8 cellular contexts compared by ENCODE assay signal in genomic region chr2:73113634-73113958, GRCh38. TPM values are rescaled to one million over a fixed set of nuclear protein-coding genes. Genes with fewer than 3 reads are reported as not detected.
DNase-seq lines count a peak whose midpoint lies in the region; ATAC-seq, FAIRE-seq and TF ChIP-seq lines count a peak whose summit lies in the region.

No MANE protein-coding gene starts in this region.

- no peaks in the 10 kb centered on the region for H3K79me2 ChIP-seq in SU-DHL-6 (ENCODE audit: insufficient read depth, low read length)

- ATAC-seq in GM18517 (IDR thresholded peaks at IDR 0.05; ENCODE audit: unreplicated experiment) (peak; percentile 17), foreskin keratinocyte (no peak), GM21381 (IDR thresholded peaks at IDR 0.05; ENCODE audit: unreplicated experiment) (no peak), HG02885 (IDR thresholded peaks at IDR 0.05; ENCODE audit: poor library complexity, unreplicated experiment) (no peak)

- H3K9me3 ChIP-seq in SU-DHL-6 (ENCODE audit: insufficient read depth, low read length): no peaks in the 10 kb centered on the region

- TF ChIP-seq CTCF in SU-DHL-6 (IDR thresholded peaks at IDR 0.05; ENCODE audit: insufficient read depth, low read length, poor library complexity, severe bottlenecking): no peak
- peak; percentile 42 for TF ChIP-seq CTCF in foreskin keratinocyte (conservative IDR thresholded peaks at IDR 0.05)
- no peak for TF ChIP-seq CTCF in retinal pigment epithelial cell (conservative IDR thresholded peaks at IDR 0.05; ENCODE audit: low read depth, low read length)

- H4K20me1 ChIP-seq in SU-DHL-6 (ENCODE audit: low read depth, low read length): no peaks in the 10 kb centered on the region

- DNase-seq in foreskin keratinocyte: no peak
- DNase-seq in retinal pigment epithelial cell (ENCODE audit: low read depth): no peak
- no peak for DNase-seq in HTR-8/SVneo (ENCODE audit: insufficient read length, low spot score)
- DNase-seq in NCI-H1417 (lab: John Stamatoyannopoulos, UW): no peak

- no peak for FAIRE-seq in HTR-8/SVneo (lab: Jason Lieb, UNC)

- H3K9ac ChIP-seq in SU-DHL-6 (ENCODE audit: low read length): peak overlapping the region; percentile 34; the same call in 1 of the 2 replicates

- H3K4me3 ChIP-seq in SU-DHL-6 (ENCODE audit: insufficient read depth, low read length, poor library complexity, severe bottlenecking) (no peak overlapping the region), retinal pigment epithelial cell (ENCODE audit: low read length) (peak overlapping the region; percentile 70)

- H3K27ac ChIP-seq in SU-DHL-6 (ENCODE audit: low read depth, low read length) (no peak overlapping the region), foreskin keratinocyte (peak overlapping the region; percentile 87)

- H3K27me3 ChIP-seq in SU-DHL-6 (ENCODE audit: low read length) (no peaks in the 10 kb centered on the region), foreskin keratinocyte (no peaks in the 10 kb centered on the region)

- H2AFZ ChIP-seq in SU-DHL-6 (ENCODE audit: low read depth, low read length, severe bottlenecking): peak overlapping the region; percentile 9

- H3K4me1 ChIP-seq in foreskin keratinocyte: peaks cover 6% of the 10 kb centered on the region

- peak overlapping the region; percentile 49 for H3K4me2 ChIP-seq in SU-DHL-6 (ENCODE audit: low read depth, low read length, poor library complexity, severe bottlenecking)

- no peaks in the 10 kb centered on the region for H3F3A ChIP-seq in SU-DHL-6 (ENCODE audit: insufficient read depth)

- no peaks in the 10 kb centered on the region for H3K9me2 ChIP-seq in SU-DHL-6 (replicated peaks; ENCODE audit: insufficient read depth, low read length)

- H3K36me3 ChIP-seq in SU-DHL-6 (ENCODE audit: low read length): no peaks in the 10 kb centered on the region

RNA-seq across cellular contexts. Expression of gene RAB11FIP5, which starts 0.8 kb away (rescaled TPM):
- 32.5 and 39.2 TPM in 2 replicates for total RNA-seq in foreskin keratinocyte
- 27.5 and 31.2 TPM in 2 replicates for polyA plus RNA-seq in foreskin keratinocyte

RNA-seq across cellular contexts. Expression of gene SFXN5, which starts 42.1 kb away (rescaled TPM):
- 7.3 and 9.7 TPM in 2 replicates for total RNA-seq in foreskin keratinocyte
- 4.5 and 6.6 TPM in 2 replicates for polyA plus RNA-seq in foreskin keratinocyte
